ENCODE assay signal across 25 cellular contexts in the genomic region with DNA sequence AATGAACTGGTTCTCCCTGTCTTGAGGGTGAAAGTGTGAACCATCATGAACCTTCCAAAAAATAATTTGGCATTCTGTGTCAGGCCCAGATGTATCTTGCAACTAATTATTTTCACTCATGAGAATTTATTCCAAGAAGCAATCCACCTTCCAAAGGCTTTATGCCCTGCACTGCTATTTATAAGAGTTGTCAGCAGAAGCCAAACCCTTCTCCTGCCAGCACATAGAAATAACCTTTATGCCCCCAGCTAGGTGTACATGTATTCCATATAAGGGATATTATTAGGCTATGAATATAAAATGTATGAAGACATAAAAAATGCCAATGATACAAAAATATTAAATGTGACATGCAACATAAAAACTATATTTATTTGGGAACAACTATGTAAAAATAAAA.
"Had no signal": no experiment of that assay in that cellular context is flagged by ENCODE, and none has a peak within 500 bp of the region (broad histone marks: within the 10 kb centered on the region; RNA-seq: fewer than 3 reads in every experiment).

No MANE protein-coding gene starts in this region.

- H3K36me3 Mint-ChIP-seq: activated CD4-positive, alpha-beta memory T cell treated with anti-CD3 and anti-CD28 coated beads for 36 hours; activated CD8-positive, alpha-beta memory T cell treated with anti-CD3 and anti-CD28 coated beads, Interleukin-2, amount 10 ng/mL, durations not matched to agents 7 days and 5 days; activated naive CD4-positive, alpha-beta T cell treated with anti-CD3 and anti-CD28 coated beads, Interleukin-2, amount 50 U/mL, for 24 hours had no signal

- H3K9me3 ChIP-seq: colonic mucosa, esophagus squamous epithelium had no signal

- H3K27ac ChIP-seq: brain microvascular endothelial cell, colonic mucosa, epithelial cell of prostate, esophagus squamous epithelium had no signal

- H3K4me1 Mint-ChIP-seq: activated CD4-positive, alpha-beta T cell treated with anti-CD3 and anti-CD28 coated beads, Interleukin-2, amount 10 ng/mL, durations not matched to agents 24 days and 14 days had no signal

- DNase-seq: activated CD4-positive, alpha-beta memory T cell treated with anti-CD3 and anti-CD28 coated beads for 36 hours; activated CD4-positive, alpha-beta T cell treated with anti-CD3 and anti-CD28 coated beads for 36 hours; activated CD4-positive, alpha-beta T cell treated with anti-CD3 and anti-CD28 coated beads, Interleukin-2, amount 10 ng/mL, durations not matched to agents 24 days and 14 days; activated CD4-positive, CD25-positive, alpha-beta regulatory T cell; activated CD4-positive, CD25-positive, alpha-beta regulatory T cell treated with anti-CD3 and anti-CD28 coated beads, Interleukin-2, amount 50 U/mL, for 72 hours; activated CD8-positive, alpha-beta memory T cell treated with anti-CD3 and anti-CD28 coated beads, Interleukin-2, amount 50 U/mL, for 4 hours; activated CD8-positive, alpha-beta T cell treated with anti-CD3 and anti-CD28 coated beads, Interleukin-2, amount 10 ng/mL, durations not matched to agents 7 days and 5 days; activated effector memory CD4-positive, alpha-beta T cell treated with anti-CD3 and anti-CD28 coated beads, Interleukin-2, amount 50 U/mL, for 16 hours; activated naive CD4-positive, alpha-beta T cell treated with anti-CD3 and anti-CD28 coated beads for 36 hours; activated T-cell treated with anti-CD3 and anti-CD28 coated beads, Interleukin-2, amount 50 U/mL, for 1 hour; brain microvascular endothelial cell; central memory CD4-positive, alpha-beta T cell; cerebellar nuclear complex; colonic mucosa; effector CD8-positive, alpha-beta T cell; esophagus squamous epithelium; foreskin melanocyte; SW 1271; T-helper 1 cell; T-helper 2 cell had no signal

- H3K27me3 Mint-ChIP-seq: activated CD4-positive, alpha-beta memory T cell treated with anti-CD3 and anti-CD28 coated beads for 36 hours; activated CD4-positive, alpha-beta T cell treated with anti-CD3 and anti-CD28 coated beads for 36 hours; activated CD4-positive, alpha-beta T cell treated with anti-CD3 and anti-CD28 coated beads, Interleukin-2, amount 10 ng/mL, durations not matched to agents 24 days and 14 days; activated CD8-positive, alpha-beta memory T cell treated with anti-CD3 and anti-CD28 coated beads, Interleukin-2, amount 10 ng/mL, durations not matched to agents 7 days and 5 days; activated naive CD4-positive, alpha-beta T cell treated with anti-CD3 and anti-CD28 coated beads, Interleukin-2, amount 50 U/mL, for 24 hours had no signal

- H3K4me3 Mint-ChIP-seq: activated CD4-positive, alpha-beta memory T cell treated with anti-CD3 and anti-CD28 coated beads for 36 hours; activated CD4-positive, alpha-beta T cell treated with anti-CD3 and anti-CD28 coated beads for 36 hours; activated CD4-positive, alpha-beta T cell treated with anti-CD3 and anti-CD28 coated beads, Interleukin-2, amount 10 ng/mL, durations not matched to agents 24 days and 14 days; activated CD8-positive, alpha-beta memory T cell treated with anti-CD3 and anti-CD28 coated beads, Interleukin-2, amount 10 ng/mL, durations not matched to agents 7 days and 5 days; activated CD8-positive, alpha-beta T cell treated with anti-CD3 and anti-CD28 coated beads, Interleukin-2, amount 10 ng/mL, durations not matched to agents 7 days and 5 days; activated naive CD4-positive, alpha-beta T cell treated with anti-CD3 and anti-CD28 coated beads for 36 hours; activated T-helper 1 cell treated with anti-CD3 and anti-CD28 coated beads, Interleukin-12 subunit alpha, Interleukin-12 subunit beta, Interleukin-2, Interleukin-4 antibody, amounts not matched to agents 30 ng/mL and 10 ng/mL and 1 ng/mL, durations not matched to agents 14 hours and 24 hours and 36 hours had no signal

- H3K27me3 ChIP-seq: brain microvascular endothelial cell, colonic mucosa, esophagus squamous epithelium had no signal

- H3K4me3 ChIP-seq: colonic mucosa, esophagus squamous epithelium had no signal

- H3K4me1 ChIP-seq: colonic mucosa, esophagus squamous epithelium had no signal

- H3K36me3 ChIP-seq: brain microvascular endothelial cell, colonic mucosa, esophagus squamous epithelium had no signal

- H3K27ac Mint-ChIP-seq: activated CD4-positive, alpha-beta memory T cell treated with anti-CD3 and anti-CD28 coated beads for 36 hours; activated CD4-positive, alpha-beta T cell treated with anti-CD3 and anti-CD28 coated beads for 36 hours; activated CD8-positive, alpha-beta memory T cell treated with anti-CD3 and anti-CD28 coated beads, Interleukin-2, amount 10 ng/mL, durations not matched to agents 7 days and 5 days; activated naive CD4-positive, alpha-beta T cell treated with anti-CD3 and anti-CD28 coated beads for 36 hours; activated T-helper 1 cell treated with anti-CD3 and anti-CD28 coated beads, Interleukin-12 subunit alpha, Interleukin-12 subunit beta, Interleukin-2, Interleukin-4 antibody, amounts not matched to agents 30 ng/mL and 10 ng/mL and 1 ng/mL, durations not matched to agents 14 hours and 24 hours and 36 hours; activated T-helper 2 cell treated with anti-CD3 and anti-CD28 coated beads, Interferon-gamma antibody, Interleukin-2, Interleukin-4, amounts not matched to agents 10 μg/mL and 5 μg/mL and 100 μg/mL, durations not matched to agents 14 hours and 24 hours and 36 hours had no signal

- H3K9me3 Mint-ChIP-seq: activated naive CD4-positive, alpha-beta T cell treated with anti-CD3 and anti-CD28 coated beads, Interleukin-2, amount 50 U/mL, for 24 hours; activated T-helper 1 cell treated with anti-CD3 and anti-CD28 coated beads, Interleukin-12 subunit alpha, Interleukin-12 subunit beta, Interleukin-2, Interleukin-4 antibody, amounts not matched to agents 30 ng/mL and 10 ng/mL and 1 ng/mL, durations not matched to agents 14 hours and 24 hours and 36 hours had no signal

- ATAC-seq: activated CD4-positive, alpha-beta T cell treated with anti-CD3 and anti-CD28 coated beads for 36 hours; activated CD8-positive, alpha-beta memory T cell treated with anti-CD3 and anti-CD28 coated beads, Interleukin-2, amount 10 ng/mL, durations not matched to agents 7 days and 5 days had no signal
